In genomic region chr11:60193687-60194433, GRCh38 we compare ENCODE assay signal across 8 cellular contexts. TPM values are rescaled to one million over a fixed set of nuclear protein-coding genes. Genes with fewer than 3 reads are reported as not detected.
DNase-seq lines count a peak whose midpoint lies in the region; ATAC-seq and TF ChIP-seq lines count a peak whose summit lies in the region.

No MANE protein-coding gene starts in this region.

- ATAC-seq in GM19452 (IDR thresholded peaks at IDR 0.05; ENCODE audit: unreplicated experiment) (peak; percentile 75), HG03571 (IDR thresholded peaks at IDR 0.05; ENCODE audit: unreplicated experiment) (peak; percentile 87), Right ventricle myocardium superior (ENCODE audit: poor library complexity) (peak; percentile 69)

- H3K4me1 ChIP-seq in sigmoid colon: no peaks in the 10 kb centered on the region

- peak overlapping the region in 1 of 4 donors; percentile 13 for H3K27ac ChIP-seq in sigmoid colon

- intact Hi-C loops in Right ventricle myocardium superior (cut with DNase I) (loop anchor here (10.0 kb wide), 2 partner anchors 79 to 369 kb away; no protein-coding TSS in a partner anchor), sigmoid colon (cut with DNase I) (loop anchor here (10.0 kb wide), 1 partner anchor 369 kb away; no protein-coding TSS in a partner anchor)

- peak; percentile 39 for DNase-seq in COLO829 (ENCODE audit: low spot score)
- DNase-seq in RPMI8226: peak; percentile 32
- peak; percentile 14 for DNase-seq in activated effector memory CD4-positive, alpha-beta T cell treated with Interleukin-2 at 50 U/mL for 16 hours
- no peak for DNase-seq in Right ventricle myocardium superior
- DNase-seq in sigmoid colon: no peak
- no peak for DNase-seq in DMS153 treated with DMSO at 0.1 percent for 48 hours (lab: John Stamatoyannopoulos, UW; ENCODE audit: unreplicated experiment)

- WGBS in sigmoid colon, 2 donors: 20 to 25% methylated on average over 1 of the region's 1 CpG

- no peak for TF ChIP-seq POLR2A in sigmoid colon (IDR thresholded peaks at IDR 0.05)

- peaks cover 0 to 3% (median 0%) of the 10 kb centered on the region in 4 donors for H3K9me3 ChIP-seq in sigmoid colon

- TF ChIP-seq CTCF in sigmoid colon (IDR thresholded peaks at IDR 0.05): peak; percentile 43 to 63 (median 54)

- no peak for TF ChIP-seq EP300 in sigmoid colon (IDR thresholded peaks at IDR 0.05)

- no peak overlapping the region for H3K4me3 ChIP-seq in sigmoid colon

- H3K36me3 ChIP-seq in sigmoid colon: no peaks in the 10 kb centered on the region

- H3K27me3 ChIP-seq in sigmoid colon: no peaks in the 10 kb centered on the region

RNA-seq across cellular contexts. Expression of gene MS4A6A, which starts 11.0 kb away (rescaled TPM):
- total RNA-seq in Right ventricle myocardium superior (49.6 TPM), sigmoid colon (100 to 1,000 TPM in 2 of 4 donors, 10 to 100 TPM in 2; 64.3 to 115 (median 87.7) TPM)
- polyA plus RNA-seq in sigmoid colon: 100 to 1,000 TPM in 1 of 3 donors, 10 to 100 TPM in 2; 58.9 to 113 (median 80.0) TPM

RNA-seq across cellular contexts. Expression of gene MS4A4E, which starts 49.1 kb away (rescaled TPM):
- total RNA-seq in Right ventricle myocardium superior (1.1 TPM), sigmoid colon (10 to 100 TPM in 2 of 4 donors, 1 to 10 TPM in 2; 2.6 to 11.1 (median 8.8) TPM)
- under 1 TPM in 1 of 3 donors, not detected in 2; 0.48 TPM for polyA plus RNA-seq in sigmoid colon

Comparison
In these comparisons a context has a peak if more than half of its experiments do, and no peak if none do; other contexts are left out.
1. DNase-seq: peak in COLO829 (single experiment), RPMI8226 (single experiment) and activated effector memory CD4-positive, alpha-beta T cell treated with Interleukin-2 at 50 U/mL for 16 hours (single experiment); none in Right ventricle myocardium superior (single experiment), sigmoid colon (single experiment) and DMS153 treated with DMSO at 0.1 percent for 48 hours (single experiment).
2. Peak in every context shown above with its lines, with median percentiles within 50 percentile points of each other: ATAC-seq.